Comparison of ENCODE assay signal across 33 cellular contexts in the genomic region with DNA sequence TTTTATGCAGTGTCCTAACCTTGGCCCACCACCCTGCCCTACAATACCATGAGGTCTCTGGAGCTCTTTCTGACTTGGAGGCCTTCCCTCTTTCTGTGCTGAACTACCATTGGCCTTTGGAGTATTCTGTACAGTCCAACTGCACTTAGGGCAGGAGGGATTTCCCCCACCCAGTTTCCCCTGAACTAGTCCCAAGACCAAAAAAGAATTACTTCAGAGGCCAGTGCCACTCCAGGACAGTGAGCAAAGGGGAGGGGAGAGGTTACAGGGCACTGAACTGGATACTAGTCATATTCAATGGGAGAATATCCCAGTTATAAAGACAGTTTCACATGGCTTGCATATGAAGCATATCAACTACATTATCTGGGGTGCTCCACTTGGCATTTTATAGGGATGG. TPM values are rescaled to one million over a fixed set of nuclear protein-coding genes. Genes with fewer than 3 reads are reported as not detected.
DNase-seq lines count a peak whose midpoint lies in the region; ATAC-seq lines count a peak whose summit lies in the region.
"Had no signal": no experiment of that assay in that cellular context is flagged by ENCODE, and none has a peak within 500 bp of the region (broad histone marks: within the 10 kb centered on the region; RNA-seq: fewer than 3 reads in every experiment).

No MANE protein-coding gene starts in this region.

- H3K27me3 ChIP-seq in effector memory CD4-positive, alpha-beta T cell (replicated peaks; ENCODE audit: control insufficient read depth, insufficient read depth, low read length, poor library complexity, severe bottlenecking): no peaks in the 10 kb centered on the region
- H3K27me3 ChIP-seq: BE2C; BLaER1; BLaER1 treated with 17β-estradiol and CSF1 and Interleukin-3, amounts not matched to agents 10 nM and 100 nM had no signal

- DNase-seq in left lobe of liver (ENCODE audit: low spot score) (no peak), substantia nigra (lab: John Stamatoyannopoulos, UW) (no peak)
- no peak for DNase-seq in effector memory CD4-positive, alpha-beta T cell
- DNase-seq: 8988T; ACHN; AML-193; BE2C; C1 segment of cervical spinal cord; Caco-2; Calu3; CD4-positive, alpha-beta memory T cell; CD4-positive, alpha-beta T cell; CD4-positive, CD25-positive, alpha-beta regulatory T cell; CD8-positive, alpha-beta memory T cell; CD8-positive, alpha-beta T cell; COR-L47; DMS 273 treated with DMSO at 0.1 percent for 48 hours; DMS153; DMS53; DMS79; DMS79 treated with DMSO at 0.1 percent for 48 hours; DND-41; EL had no signal

- H3K36me3 ChIP-seq in effector memory CD4-positive, alpha-beta T cell (ENCODE audit: control insufficient read depth, insufficient read depth, low read length): no peaks in the 10 kb centered on the region
- H3K36me3 ChIP-seq: BE2C; BLaER1; BLaER1 treated with 17β-estradiol and CSF1 and Interleukin-3, amounts not matched to agents 10 nM and 100 nM had no signal

- no peaks in the 10 kb centered on the region for H3K4me1 ChIP-seq in effector memory CD4-positive, alpha-beta T cell (ENCODE audit: control insufficient read depth, insufficient read depth, low read length, poor library complexity, severe bottlenecking)
- H3K4me1 ChIP-seq: A549; BE2C; BLaER1; BLaER1 treated with 17β-estradiol and CSF1 and Interleukin-3, amounts not matched to agents 10 nM and 100 nM; Caco-2 had no signal

- ATAC-seq in left lobe of liver: peak; percentile 59
- ATAC-seq in GM21515 (IDR thresholded peaks at IDR 0.05; ENCODE audit: unreplicated experiment): no peak
- ATAC-seq: A549; CD8-positive, alpha-beta T cell had no signal

- peak overlapping the region; percentile 42 for H3K27ac ChIP-seq in substantia nigra (ENCODE audit: low read depth, low read length, poor library complexity, severe bottlenecking)
- no peak overlapping the region for H3K27ac ChIP-seq in effector memory CD4-positive, alpha-beta T cell (ENCODE audit: insufficient read depth, low read length, poor library complexity, severe bottlenecking)
- H3K27ac ChIP-seq: 22Rv1; A549; BLaER1; BLaER1 treated with 17β-estradiol and CSF1 and Interleukin-3, amounts not matched to agents 10 nM and 100 nM; C4-2B had no signal

- peaks cover 4% of the 10 kb centered on the region for H3K9me3 ChIP-seq in effector memory CD4-positive, alpha-beta T cell (ENCODE audit: control insufficient read depth, low read length)
- H3K9me3 ChIP-seq: BE2C had no signal

- no peak overlapping the region for H3K4me3 ChIP-seq in effector memory CD4-positive, alpha-beta T cell (ENCODE audit: insufficient read depth, low read depth, low read length, poor library complexity, severe bottlenecking)
- H3K4me3 ChIP-seq: A549; BLaER1; BLaER1 treated with 17β-estradiol and CSF1 and Interleukin-3, amounts not matched to agents 10 nM and 100 nM had no signal

RNA-seq across cellular contexts. Expression of gene SLCO1A2, which starts 6.1 kb away (rescaled TPM):
- total RNA-seq in left lobe of liver: 3.7 TPM
- total RNA-seq: A673; B cell; Calu3; CD4-positive, alpha-beta memory T cell; CD4-positive, alpha-beta T cell; CD4-positive, CD25-positive, alpha-beta regulatory T cell; CD8-positive, alpha-beta T cell; Daoy had no signal

RNA-seq across cellular contexts. Expression of gene IAPP, which starts 44.1 kb away (rescaled TPM):
- 0.25 TPM for total RNA-seq in left lobe of liver
- total RNA-seq: A172; A673; B cell; Caco-2; Calu3; CD4-positive, alpha-beta memory T cell; CD4-positive, alpha-beta T cell; CD4-positive, CD25-positive, alpha-beta regulatory T cell; CD8-positive, alpha-beta memory T cell; CD8-positive, alpha-beta T cell; Daoy had no signal
